Comparison of ENCODE assay signal across 13 cellular contexts in genomic region chr2:24855022-24855622, GRCh38.
DNase-seq lines count a peak whose midpoint lies in the region; ATAC-seq and TF ChIP-seq lines count a peak whose summit lies in the region.
"Had no signal": no experiment of that assay in that cellular context is flagged by ENCODE, and none has a peak within 500 bp of the region (broad histone marks: within the 10 kb centered on the region; RNA-seq: fewer than 3 reads in every experiment).

No MANE protein-coding gene starts in this region.

- no peak overlapping the region for H3K27ac ChIP-seq in H9 (ENCODE audit: insufficient read length, low read depth, low read length)
- H3K27ac ChIP-seq in lower lobe of right lung, result peak overlapping the region; percentile 64
- peak overlapping the region in 4 of 5 donors; percentile 35 to 77 (median 62) for H3K27ac ChIP-seq in stomach
- H3K27ac ChIP-seq: PC-9 had no signal

- H3K36me3 Mint-ChIP-seq in H9 (ENCODE audit: insufficient read depth in 1 of 3, low read depth in 3 of 3), result peaks cover under 1 to 8% (median 6%) of the 10 kb centered on the region in 3 experiments; a peak in 5 of 7 replicates
- peaks cover 5% of the 10 kb centered on the region for H3K36me3 Mint-ChIP-seq in effector memory CD8-positive, alpha-beta T cell (ENCODE audit: insufficient read depth)

- no peak for ATAC-seq in effector memory CD8-positive, alpha-beta T cell (replicated peaks)
- no peak for ATAC-seq in lower lobe of right lung
- no peak for ATAC-seq in HG02678 (IDR thresholded peaks at IDR 0.05; ENCODE audit: unreplicated experiment)
- ATAC-seq in GM18868 (IDR thresholded peaks at IDR 0.05; ENCODE audit: unreplicated experiment), result no peak
- ATAC-seq: activated CD4-positive, alpha-beta T cell treated with anti-CD3 and anti-CD28 coated beads for 36 hours had no signal

- H2AK5ac ChIP-seq in H9 (ENCODE audit: insufficient read length, low read length), result no peak overlapping the region

- H3K4me1 ChIP-seq in H9 (ENCODE audit: insufficient read depth, low read length) (no peaks in the 10 kb centered on the region), lower lobe of right lung (no peaks in the 10 kb centered on the region), stomach (peaks cover 0 to 13% (median 0%) of the 10 kb centered on the region in 4 donors)

- TF ChIP-seq CTCF in H9 (conservative IDR thresholded peaks at IDR 0.05) (no peak), lower lobe of right lung (IDR thresholded peaks at IDR 0.05) (no peak), stomach (IDR thresholded peaks at IDR 0.05) (no peak)

- no peak overlapping the region for H3K23ac ChIP-seq in H9 (ENCODE audit: insufficient read length, low read depth, low read length)

- H2AFZ ChIP-seq in H9 (ENCODE audit: low read length), result no peak overlapping the region
- H2AFZ ChIP-seq: PC-9 had no signal

- no peaks in the 10 kb centered on the region for H3K36me3 ChIP-seq in lower lobe of right lung
- no peaks in the 10 kb centered on the region for H3K36me3 ChIP-seq in stomach

- peak overlapping the region in 2 of 3 experiments; percentile 26 to 51; a peak in 2 of 7 replicates for H3K27ac Mint-ChIP-seq in H9
- H3K27ac Mint-ChIP-seq in effector memory CD8-positive, alpha-beta T cell, result peak overlapping the region; percentile 3 to 71
- H3K27ac Mint-ChIP-seq: activated CD4-positive, alpha-beta T cell treated with anti-CD3 and anti-CD28 coated beads for 36 hours; T-helper 1 cell treated with Interleukin-12 subunit alpha and Interleukin-12 subunit beta and Interleukin-4 antibody, amounts not matched to agents 30 μg/mL and 1 μg/mL, for 36 hours had no signal

- no peak overlapping the region for H3K56ac ChIP-seq in H9 (ENCODE audit: insufficient read length, low read depth, low read length)

- H3K4me2 ChIP-seq in H9 (ENCODE audit: insufficient read depth, insufficient read length, low read length), result no peak overlapping the region
- H3K4me2 ChIP-seq: PC-9 had no signal

- no peaks in the 10 kb centered on the region for H3K9me3 ChIP-seq in H9 (ENCODE audit: control insufficient read depth, low read depth, low read length)
- H3K9me3 ChIP-seq in lower lobe of right lung, result no peaks in the 10 kb centered on the region
- H3K9me3 ChIP-seq in stomach, result no peaks in the 10 kb centered on the region

- H3T11ph ChIP-seq in H9 (ENCODE audit: low read length), result no peak overlapping the region

- no peaks in the 10 kb centered on the region for H3K27me3 ChIP-seq in H9 (ENCODE audit: insufficient read depth, low read length)
- no peaks in the 10 kb centered on the region for H3K27me3 ChIP-seq in lower lobe of right lung (ENCODE audit: low read depth)
- no peaks in the 10 kb centered on the region for H3K27me3 ChIP-seq in stomach

- H2BK5ac ChIP-seq in H9 (ENCODE audit: insufficient read length, low read length), result no peak overlapping the region

- TF ChIP-seq EP300 in stomach (IDR thresholded peaks at IDR 0.05), result peak; percentile 47

- H4K8ac ChIP-seq in H9 (replicated peaks; ENCODE audit: insufficient read length, low read depth, low read length), result no peak overlapping the region

- no peaks in the 10 kb centered on the region for H3K79me1 ChIP-seq in H9 (ENCODE audit: insufficient read depth, low read depth, low read length, poor library complexity, severe bottlenecking)

- H3K4ac ChIP-seq in H9 (ENCODE audit: low read depth, low read length), result no peak overlapping the region

- no peaks in the 10 kb centered on the region for H3K27me3 Mint-ChIP-seq in H9 (ENCODE audit: low read depth)
- no peaks in the 10 kb centered on the region for H3K27me3 Mint-ChIP-seq in effector memory CD8-positive, alpha-beta T cell
- H3K27me3 Mint-ChIP-seq: activated CD4-positive, alpha-beta T cell treated with anti-CD3 and anti-CD28 coated beads for 36 hours had no signal

- H2BK15ac ChIP-seq in H9 (ENCODE audit: low read depth, low read length), result no peak overlapping the region

- H3K14ac ChIP-seq in H9 (ENCODE audit: insufficient read depth, low read length), result no peak overlapping the region

- H3K9ac ChIP-seq in H9 (ENCODE audit: extremely low read depth, insufficient read length, low read length), result no peak overlapping the region

- no peak for TF ChIP-seq POLR2A in stomach (IDR thresholded peaks at IDR 0.05)

- no peaks in the 10 kb centered on the region for H3K23me2 ChIP-seq in H9 (ENCODE audit: insufficient read length, low read depth, low read length, poor library complexity, severe bottlenecking)

- no peak overlapping the region for H3K4me3 Mint-ChIP-seq in H9
- H3K4me3 Mint-ChIP-seq in effector memory CD8-positive, alpha-beta T cell, result no peak overlapping the region
- H3K4me3 Mint-ChIP-seq: activated CD4-positive, alpha-beta T cell treated with anti-CD3 and anti-CD28 coated beads for 36 hours; T-helper 1 cell treated with Interleukin-12 subunit alpha and Interleukin-12 subunit beta and Interleukin-4 antibody, amounts not matched to agents 30 μg/mL and 1 μg/mL, for 36 hours had no signal

- no peak overlapping the region for H2BK20ac ChIP-seq in H9 (ENCODE audit: low read depth, low read length, poor library complexity, severe bottlenecking)

- H4K91ac ChIP-seq in H9 (ENCODE audit: insufficient read length, low read depth, low read length), result no peak overlapping the region

- H3K4me1 Mint-ChIP-seq in H9, result no peaks in the 10 kb centered on the region
- peaks cover 0 to 4% of the 10 kb centered on the region in 2 donors for H3K4me1 Mint-ChIP-seq in effector memory CD8-positive, alpha-beta T cell (ENCODE audit: low read depth in 2 of 2)
- H3K4me1 Mint-ChIP-seq: activated CD4-positive, alpha-beta T cell treated with anti-CD3 and anti-CD28 coated beads for 36 hours had no signal

- H4K20me1 ChIP-seq in H9 (ENCODE audit: control insufficient read depth, insufficient read depth, insufficient read length), result no peaks in the 10 kb centered on the region

- WGBS in H9 (ENCODE audit: extremely low coverage, insufficient read length, low lambda C conversion rate), result no CpG with 5 or more reads among the region's 8 CpGs
- 70 to 93% (median 87%) methylated on average over 8 of the region's 8 CpGs for WGBS in stomach, 5 donors

- no peak overlapping the region for H3K18ac ChIP-seq in H9 (ENCODE audit: insufficient read length, low read depth, low read length)

- H3K4me3 ChIP-seq in lower lobe of right lung, result no peak overlapping the region
- H3K4me3 ChIP-seq in stomach, result no peak overlapping the region
- H3K4me3 ChIP-seq: PC-9 had no signal

- no peaks in the 10 kb centered on the region for H3K79me2 ChIP-seq in H9 (ENCODE audit: insufficient read depth, low read length)

- H2BK12ac ChIP-seq in H9 (ENCODE audit: insufficient read length, low read depth, low read length), result no peak overlapping the region

- DNase-seq in H9 (no peak), lower lobe of right lung (no peak), stomach (no peak), kidney tubule cell (ENCODE audit: low spot score) (no peak), DMS79 (lab: John Stamatoyannopoulos, UW) (no peak)
- no peak for DNase-seq in effector memory CD8-positive, alpha-beta T cell
- DNase-seq: activated CD4-positive, alpha-beta T cell treated with anti-CD3 and anti-CD28 coated beads for 36 hours; activated T-cell treated with anti-CD3 and anti-CD28 coated beads, Interleukin-2, amount 50 U/mL, for 48 hours; NCI-H1092; PC-9 had no signal

- intact Hi-C loops in lower lobe of right lung (cut with DNase I), result no loop called here
- intact Hi-C loops in stomach (cut with DNase I; ENCODE audit: low total_unique reads), result no loop called here

- H3K9me3 Mint-ChIP-seq in H9, result peaks cover 0 to under 1% of the 10 kb centered on the region in 2 experiments; a peak in 3 of 5 replicates
- H3K9me3 Mint-ChIP-seq in effector memory CD8-positive, alpha-beta T cell, result no peaks in the 10 kb centered on the region
- H3K9me3 Mint-ChIP-seq: T-helper 1 cell treated with Interleukin-12 subunit alpha and Interleukin-12 subunit beta and Interleukin-4 antibody, amounts not matched to agents 30 μg/mL and 1 μg/mL, for 36 hours had no signal

- H2BK120ac ChIP-seq in H9 (ENCODE audit: low read depth, low read length, poor library complexity, severe bottlenecking), result no peak overlapping the region

- no peak overlapping the region for H4K5ac ChIP-seq in H9 (ENCODE audit: insufficient read length, low read depth, low read length)
